35 cellular contexts compared by ENCODE assay signal in the genomic region with DNA sequence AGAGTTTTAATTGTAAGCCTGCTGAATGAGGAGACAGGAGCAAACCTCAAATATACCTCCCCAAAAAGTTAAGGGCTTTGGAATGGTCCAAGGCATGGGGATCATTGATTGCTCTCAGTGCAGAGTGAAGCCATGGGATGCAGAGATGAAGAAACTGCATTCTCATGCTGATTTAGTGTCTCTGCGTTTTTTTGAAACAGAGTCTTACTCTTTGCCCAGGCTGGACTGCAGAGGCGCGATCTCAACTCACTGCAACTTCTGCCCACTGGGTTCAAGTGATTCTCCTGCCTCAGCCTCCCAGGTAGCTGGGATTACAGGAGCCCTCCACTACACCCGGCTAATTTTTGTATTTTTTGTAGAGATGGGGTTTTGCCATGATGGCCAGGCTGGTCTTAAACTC.
"Had no signal": no experiment of that assay in that cellular context is flagged by ENCODE, and none has a peak within 500 bp of the region (broad histone marks: within the 10 kb centered on the region; RNA-seq: fewer than 3 reads in every experiment).

No MANE protein-coding gene starts in this region.

- H3K4me1 Mint-ChIP-seq: activated B cell treated with CpG ODN at 0.5 μM for 24 hours; activated naive CD4-positive, alpha-beta T cell treated with anti-CD3 and anti-CD28 coated beads, Interleukin-2, amount 50 U/mL, for 24 hours; activated naive CD8-positive, alpha-beta T cell treated with anti-CD3 and anti-CD28 coated beads, Interleukin-2, amount 10 ng/mL, durations not matched to agents 7 days and 5 days; activated naive CD8-positive, alpha-beta T cell treated with anti-CD3 and anti-CD28 coated beads, Interleukin-2, amount 50 U/mL, for 24 hours; brain; central memory CD8-positive, alpha-beta T cell had no signal

- H3K27ac ChIP-seq: ascending aorta, cardiac muscle cell, VCaP had no signal

- H3K4me1 ChIP-seq: ascending aorta had no signal

- H3K36me3 ChIP-seq: ascending aorta, cardiac muscle cell had no signal

- H3K27ac Mint-ChIP-seq: activated B cell treated with CpG ODN at 0.5 μM for 24 hours; activated CD4-positive, alpha-beta memory T cell treated with anti-CD3 and anti-CD28 coated beads for 36 hours; activated CD4-positive, alpha-beta T cell treated with anti-CD3 and anti-CD28 coated beads, Interleukin-2, amount 10 ng/mL, durations not matched to agents 24 days and 14 days; activated CD8-positive, alpha-beta T cell treated with anti-CD3 and anti-CD28 coated beads for 36 hours; activated naive CD4-positive, alpha-beta T cell treated with anti-CD3 and anti-CD28 coated beads, Interleukin-2, amount 10 ng/mL, durations not matched to agents 7 days and 5 days; activated naive CD4-positive, alpha-beta T cell treated with anti-CD3 and anti-CD28 coated beads, Interleukin-2, amount 50 U/mL, for 24 hours; activated naive CD8-positive, alpha-beta T cell; activated naive CD8-positive, alpha-beta T cell treated with anti-CD3 and anti-CD28 coated beads, Interleukin-2, amount 10 ng/mL, durations not matched to agents 7 days and 5 days; activated naive CD8-positive, alpha-beta T cell treated with anti-CD3 and anti-CD28 coated beads, Interleukin-2, amount 50 U/mL, for 24 hours; activated T-helper 2 cell treated with anti-CD3 and anti-CD28 coated beads, Interferon-gamma antibody, Interleukin-2, Interleukin-4, amounts not matched to agents 10 μg/mL and 5 μg/mL and 100 μg/mL, durations not matched to agents 14 hours and 24 hours and 36 hours; brain; T-helper 1 cell treated with Interleukin-12 subunit alpha and Interleukin-12 subunit beta and Interleukin-4 antibody, amounts not matched to agents 30 μg/mL and 1 μg/mL, for 36 hours; T-helper 2 cell treated with Interferon-gamma antibody and Interleukin-4, amounts not matched to agents 5 μg/mL and 100 μg/mL, for 36 hours had no signal

- DNase-seq: activated B cell treated with CpG ODN at 0.5 μM for 24 hours; activated CD4-positive, alpha-beta memory T cell treated with anti-CD3 and anti-CD28 coated beads for 36 hours; activated CD4-positive, alpha-beta T cell treated with anti-CD3 and anti-CD28 coated beads for 4 hours; activated CD4-positive, alpha-beta T cell treated with anti-CD3 and anti-CD28 coated beads, Interleukin-2, amount 10 ng/mL, durations not matched to agents 24 days and 14 days; activated CD4-positive, alpha-beta T cell treated with anti-CD3 and anti-CD28 coated beads, Interleukin-2, amount 50 U/mL, for 1 hour; activated CD4-positive, alpha-beta T cell treated with anti-CD3 and anti-CD28 coated beads, Interleukin-2, amount 50 U/mL, for 4 hours; activated CD4-positive, CD25-positive, alpha-beta regulatory T cell treated with anti-CD3 and anti-CD28 coated beads, Interleukin-2, amount 50 U/mL, for 72 hours; activated CD8-positive, alpha-beta memory T cell treated with anti-CD3 and anti-CD28 coated beads, Interleukin-2, amount 50 U/mL, for 4 hours; activated CD8-positive, alpha-beta T cell treated with anti-CD3 and anti-CD28 coated beads for 36 hours; activated effector memory CD4-positive, alpha-beta T cell treated with Interleukin-2 at 50 U/mL for 16 hours; activated gamma-delta T cell; activated naive CD4-positive, alpha-beta T cell treated with anti-CD3 and anti-CD28 coated beads, Interleukin-2, amount 10 ng/mL, durations not matched to agents 7 days and 5 days; activated naive CD4-positive, alpha-beta T cell treated with Interleukin-2 at 50 U/mL for 16 hours; activated naive CD8-positive, alpha-beta T cell treated with anti-CD3 and anti-CD28 coated beads, Interleukin-2, amount 10 ng/mL, durations not matched to agents 7 days and 5 days; activated naive CD8-positive, alpha-beta T cell treated with anti-CD3 and anti-CD28 coated beads, Interleukin-2, amount 50 U/mL, for 24 hours; activated T-cell treated with anti-CD3 and anti-CD28 coated beads for 4 hours; activated T-cell treated with anti-CD3 and anti-CD28 coated beads, Interleukin-2, amount 50 U/mL, for 1 hour; activated T-cell treated with anti-CD3 and anti-CD28 coated beads, Interleukin-2, amount 50 U/mL, for 48 hours; amygdala; anterior cingulate cortex; caudate nucleus; cerebellar nuclear complex; T-helper 1 cell; T-helper 2 cell; T-helper 9 cell had no signal

- ATAC-seq: activated CD8-positive, alpha-beta T cell treated with anti-CD3 and anti-CD28 coated beads for 36 hours; activated naive CD8-positive, alpha-beta T cell treated with anti-CD3 and anti-CD28 coated beads, Interleukin-2, amount 50 U/mL, for 24 hours had no signal

- H3K27me3 ChIP-seq: ascending aorta, cardiac muscle cell had no signal

- H3K36me3 Mint-ChIP-seq: activated CD4-positive, alpha-beta memory T cell treated with anti-CD3 and anti-CD28 coated beads for 36 hours; activated naive CD4-positive, alpha-beta T cell treated with anti-CD3 and anti-CD28 coated beads, Interleukin-2, amount 10 ng/mL, durations not matched to agents 7 days and 5 days; activated naive CD4-positive, alpha-beta T cell treated with anti-CD3 and anti-CD28 coated beads, Interleukin-2, amount 50 U/mL, for 24 hours; activated naive CD8-positive, alpha-beta T cell; activated naive CD8-positive, alpha-beta T cell treated with anti-CD3 and anti-CD28 coated beads, Interleukin-2, amount 10 ng/mL, durations not matched to agents 7 days and 5 days; brain had no signal

- H3K4me3 Mint-ChIP-seq: activated B cell treated with CpG ODN at 0.5 μM for 24 hours; activated CD4-positive, alpha-beta memory T cell treated with anti-CD3 and anti-CD28 coated beads for 36 hours; activated CD4-positive, alpha-beta T cell treated with anti-CD3 and anti-CD28 coated beads, Interleukin-2, amount 10 ng/mL, durations not matched to agents 24 days and 14 days; activated CD8-positive, alpha-beta T cell treated with anti-CD3 and anti-CD28 coated beads for 36 hours; activated naive CD4-positive, alpha-beta T cell treated with anti-CD3 and anti-CD28 coated beads, Interleukin-2, amount 10 ng/mL, durations not matched to agents 7 days and 5 days; activated naive CD4-positive, alpha-beta T cell treated with anti-CD3 and anti-CD28 coated beads, Interleukin-2, amount 50 U/mL, for 24 hours; activated naive CD8-positive, alpha-beta T cell; activated naive CD8-positive, alpha-beta T cell treated with anti-CD3 and anti-CD28 coated beads, Interleukin-2, amount 10 ng/mL, durations not matched to agents 7 days and 5 days; activated naive CD8-positive, alpha-beta T cell treated with anti-CD3 and anti-CD28 coated beads, Interleukin-2, amount 50 U/mL, for 24 hours; brain; central memory CD8-positive, alpha-beta T cell; T-helper 1 cell treated with Interleukin-12 subunit alpha and Interleukin-12 subunit beta and Interleukin-4 antibody, amounts not matched to agents 30 μg/mL and 1 μg/mL, for 36 hours; T-helper 2 cell treated with Interferon-gamma antibody and Interleukin-4, amounts not matched to agents 5 μg/mL and 100 μg/mL, for 36 hours had no signal

- H3K4me3 ChIP-seq: ascending aorta, cardiac muscle cell had no signal

- H3K9me3 ChIP-seq: ascending aorta had no signal

- H3K27me3 Mint-ChIP-seq: activated CD8-positive, alpha-beta T cell treated with anti-CD3 and anti-CD28 coated beads for 36 hours had no signal

- H3K9me3 Mint-ChIP-seq: activated B cell treated with CpG ODN at 0.5 μM for 24 hours; activated CD4-positive, alpha-beta memory T cell treated with anti-CD3 and anti-CD28 coated beads for 36 hours; activated CD8-positive, alpha-beta T cell treated with anti-CD3 and anti-CD28 coated beads for 36 hours; activated naive CD4-positive, alpha-beta T cell treated with anti-CD3 and anti-CD28 coated beads, Interleukin-2, amount 10 ng/mL, durations not matched to agents 7 days and 5 days; activated naive CD4-positive, alpha-beta T cell treated with anti-CD3 and anti-CD28 coated beads, Interleukin-2, amount 50 U/mL, for 24 hours; activated naive CD8-positive, alpha-beta T cell treated with anti-CD3 and anti-CD28 coated beads, Interleukin-2, amount 10 ng/mL, durations not matched to agents 7 days and 5 days; activated naive CD8-positive, alpha-beta T cell treated with anti-CD3 and anti-CD28 coated beads, Interleukin-2, amount 50 U/mL, for 24 hours; activated T-helper 2 cell treated with anti-CD3 and anti-CD28 coated beads, Interferon-gamma antibody, Interleukin-2, Interleukin-4, amounts not matched to agents 10 μg/mL and 5 μg/mL and 100 μg/mL, durations not matched to agents 14 hours and 24 hours and 36 hours; central memory CD8-positive, alpha-beta T cell; T-helper 1 cell treated with Interleukin-12 subunit alpha and Interleukin-12 subunit beta and Interleukin-4 antibody, amounts not matched to agents 30 μg/mL and 1 μg/mL, for 36 hours; T-helper 2 cell treated with Interferon-gamma antibody and Interleukin-4, amounts not matched to agents 5 μg/mL and 100 μg/mL, for 36 hours had no signal
